Comparison of ENCODE assay signal across 8 cellular contexts in genomic region chr5:77852514-77853352, GRCh38.
DNase-seq lines count a peak whose midpoint lies in the region; ATAC-seq and TF ChIP-seq lines count a peak whose summit lies in the region.

No MANE protein-coding gene starts in this region.

- peaks cover 16% of the 10 kb centered on the region for H3K4me1 Mint-ChIP-seq in activated T-cell treated with anti-CD3 and anti-CD28 coated beads, Interleukin-2, amount 50 U/mL, for 4 hours (ENCODE audit: low read depth)
- H3K4me1 Mint-ChIP-seq in nephron progenitor cell: peaks cover 75% of the 10 kb centered on the region

- H3K27ac ChIP-seq in urinary bladder (ENCODE audit: low read depth): no peak overlapping the region

- no peaks in the 10 kb centered on the region for H3K4me1 ChIP-seq in urinary bladder (ENCODE audit: insufficient read depth)

- H3K4me3 ChIP-seq in MG63: peak overlapping the region; percentile 34
- H3K4me3 ChIP-seq in foreskin fibroblast (ENCODE audit: low read depth in 1 of 2, low read length in 2 of 2): peak overlapping the region; percentile 38 to 65
- H3K4me3 ChIP-seq in urinary bladder (ENCODE audit: low read depth, low read length): peak overlapping the region; percentile 55

- no peak for TF ChIP-seq CTCF in foreskin fibroblast (IDR thresholded peaks at IDR 0.05; ENCODE audit: low read depth, low read length)
- TF ChIP-seq CTCF in nephron progenitor cell (IDR thresholded peaks at IDR 0.05): no peak

- peak; percentile 56 for ATAC-seq in GM21619 (IDR thresholded peaks at IDR 0.05; ENCODE audit: unreplicated experiment)
- ATAC-seq in activated T-cell treated with anti-CD3 and anti-CD28 coated beads, Interleukin-2, amount 50 U/mL, for 4 hours: peak; percentile 64 to 79

- H3K27me3 Mint-ChIP-seq in activated T-cell treated with anti-CD3 and anti-CD28 coated beads, Interleukin-2, amount 50 U/mL, for 4 hours (ENCODE audit: low read depth): peaks cover 41% of the 10 kb centered on the region
- peaks cover 36% of the 10 kb centered on the region for H3K27me3 Mint-ChIP-seq in nephron progenitor cell (ENCODE audit: low read depth, poor library complexity)

- peak; percentile 74 for DNase-seq in ELR (ENCODE audit: low read depth)
- DNase-seq in MG63: peak; percentile 32
- DNase-seq in activated T-cell treated with anti-CD3 and anti-CD28 coated beads, Interleukin-2, amount 50 U/mL, for 4 hours: no peak
- DNase-seq in foreskin fibroblast: peak; percentile 50 to 84
- peak; percentile 71 for DNase-seq in nephron progenitor cell
- DNase-seq in NCI-H146 treated with DMSO at 0.1 percent for 48 hours (lab: John Stamatoyannopoulos, UW; ENCODE audit: unreplicated experiment): no peak

- H3K36me3 Mint-ChIP-seq in activated T-cell treated with anti-CD3 and anti-CD28 coated beads, Interleukin-2, amount 50 U/mL, for 4 hours (ENCODE audit: insufficient read depth): no peaks in the 10 kb centered on the region
- no peaks in the 10 kb centered on the region for H3K36me3 Mint-ChIP-seq in nephron progenitor cell (ENCODE audit: low read depth)

- H3K4me3 Mint-ChIP-seq in activated T-cell treated with anti-CD3 and anti-CD28 coated beads, Interleukin-2, amount 50 U/mL, for 4 hours: peak overlapping the region; percentile 73
- peak overlapping the region; percentile 84 for H3K4me3 Mint-ChIP-seq in nephron progenitor cell

- H3K9me3 Mint-ChIP-seq in activated T-cell treated with anti-CD3 and anti-CD28 coated beads, Interleukin-2, amount 50 U/mL, for 4 hours: no peaks in the 10 kb centered on the region
- H3K9me3 Mint-ChIP-seq in nephron progenitor cell: no peaks in the 10 kb centered on the region

- no peak overlapping the region for H3K27ac Mint-ChIP-seq in nephron progenitor cell

- no peaks in the 10 kb centered on the region for H3K27me3 ChIP-seq in MG63

- no peaks in the 10 kb centered on the region for H3K9me3 ChIP-seq in MG63

- under 1% methylated on average over 28 of the region's 28 CpGs for WGBS in urinary bladder

- H3K36me3 ChIP-seq in MG63: no peaks in the 10 kb centered on the region
- H3K36me3 ChIP-seq in urinary bladder (ENCODE audit: insufficient read depth): no peaks in the 10 kb centered on the region

Comparison
In these comparisons a context has a peak if more than half of its experiments do, and no peak if none do; other contexts are left out.
1. DNase-seq: peak in ELR (single experiment), MG63 (single experiment), foreskin fibroblast (2 of 2) and nephron progenitor cell (single experiment); none in activated T-cell treated with anti-CD3 and anti-CD28 coated beads, Interleukin-2, amount 50 U/mL, for 4 hours (single experiment) and NCI-H146 treated with DMSO at 0.1 percent for 48 hours (single experiment).
2. Peak in every context shown above with its lines, with median percentiles within 50 percentile points of each other: H3K4me3 ChIP-seq.